In the genomic region with DNA sequence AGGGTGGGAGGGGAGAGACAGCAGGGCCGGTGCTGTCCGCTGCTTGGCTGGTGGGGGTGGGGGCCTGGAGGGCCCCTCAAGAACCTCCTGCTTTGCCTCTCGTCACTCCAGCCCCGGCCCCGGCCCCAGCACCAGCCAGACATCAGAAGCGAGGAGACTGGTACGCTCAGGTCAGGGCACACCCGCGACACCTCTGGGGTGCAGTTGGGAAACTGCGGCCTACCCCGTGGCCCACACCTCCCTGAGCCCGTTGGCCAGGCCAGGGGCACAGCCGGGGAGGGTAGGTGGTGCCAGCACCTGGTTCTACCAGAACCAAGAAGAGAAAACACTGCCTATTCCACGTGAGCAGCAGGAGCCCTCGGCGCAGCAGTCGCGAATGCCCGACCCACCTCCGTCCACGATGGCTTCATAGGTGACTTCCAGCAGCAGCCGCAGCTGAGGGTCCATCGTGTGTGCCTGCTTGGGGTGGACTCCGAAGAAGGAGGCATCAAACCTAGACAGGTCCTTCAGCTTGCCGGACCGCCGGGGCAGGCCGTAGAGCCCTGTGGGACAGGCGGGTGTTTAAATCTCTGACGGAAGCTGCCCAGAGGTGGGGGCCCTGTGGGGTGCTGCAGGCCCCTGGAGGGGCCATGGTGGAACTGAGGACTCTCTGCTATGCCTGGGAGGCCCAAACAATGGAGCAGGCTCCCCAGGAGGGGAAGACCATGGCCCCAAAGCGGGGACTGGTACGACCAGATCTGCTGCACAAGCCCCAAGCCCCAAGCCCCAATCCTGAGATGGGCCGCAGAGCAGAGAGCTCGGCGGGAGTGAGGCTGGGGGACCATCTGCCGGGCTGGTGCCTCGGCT, we compare ENCODE assay signal across 11 cellular contexts. TPM values are rescaled to one million over a fixed set of nuclear protein-coding genes. Genes with fewer than 3 reads are reported as not detected.
DNase-seq lines count a peak whose midpoint lies in the region; ATAC-seq and TF ChIP-seq lines count a peak whose summit lies in the region.
"Had no signal": no experiment of that assay in that cellular context is flagged by ENCODE, and none has a peak within 500 bp of the region (broad histone marks: within the 10 kb centered on the region; RNA-seq: fewer than 3 reads in every experiment).

No MANE protein-coding gene starts in this region.

- peaks cover 38% of the 10 kb centered on the region for H3K4me1 ChIP-seq in lower lobe of right lung

- peaks cover 34% of the 10 kb centered on the region for H3K36me3 Mint-ChIP-seq in activated T-helper 2 cell treated with anti-CD3 and anti-CD28 coated beads, Interferon-gamma antibody, Interleukin-2, Interleukin-4, amounts not matched to agents 10 μg/mL and 5 μg/mL and 100 μg/mL, durations not matched to agents 14 hours and 24 hours and 36 hours (ENCODE audit: low read depth)

- H3K9me3 ChIP-seq in lower lobe of right lung, result no peaks in the 10 kb centered on the region
- H3K9me3 ChIP-seq: esophagus squamous epithelium had no signal

- intact Hi-C loops in activated T-helper 2 cell treated with anti-CD3 and anti-CD28 coated beads, Interferon-gamma antibody, Interleukin-2, Interleukin-4, amounts not matched to agents 10 μg/mL and 5 μg/mL and 100 μg/mL, durations not matched to agents 14 hours and 24 hours and 36 hours (cut with micrococcal nuclease), result no loop called here
- intact Hi-C loops in lower lobe of right lung (cut with DNase I), result no loop called here

- DNase-seq in 8988T, result peak; percentile 27
- peak; percentile 21 for DNase-seq in GM06990 (ENCODE audit: extremely low read depth, insufficient read length)
- DNase-seq in activated T-helper 2 cell treated with anti-CD3 and anti-CD28 coated beads, Interferon-gamma antibody, Interleukin-2, Interleukin-4, amounts not matched to agents 10 μg/mL and 5 μg/mL and 100 μg/mL, durations not matched to agents 14 hours and 24 hours and 36 hours (ENCODE audit: low spot score), result no peak
- no peak for DNase-seq in lower lobe of right lung
- no peak for DNase-seq in SIG-M5 treated with dmso at 0.1 percent for 504 hours (lab: John Stamatoyannopoulos, UW; ENCODE audit: unreplicated experiment)
- DNase-seq in COLO829 (ENCODE audit: low spot score), result no peak
- no peak for DNase-seq in stimulated activated CD4-positive, alpha-beta T cell treated with anti-CD3 and anti-CD28 coated beads, Interleukin-1b, Interleukin-23, amount 100 ng/mL, for 48 hours
- DNase-seq in NCI-H2081 (lab: John Stamatoyannopoulos, UW), result no peak
- DNase-seq: esophagus squamous epithelium, kidney glomerular epithelial cell, NCI-H2171 treated with DMSO at 0.1 percent for 48 hours had no signal

- no peaks in the 10 kb centered on the region for H3K27me3 ChIP-seq in GM06990 (replicated peaks; ENCODE audit: control insufficient read depth, insufficient read depth, low read length)
- no peaks in the 10 kb centered on the region for H3K27me3 ChIP-seq in lower lobe of right lung (ENCODE audit: low read depth)
- H3K27me3 ChIP-seq: esophagus squamous epithelium had no signal

- ATAC-seq in lower lobe of right lung, result no peak

- no peaks in the 10 kb centered on the region for H3K9me3 Mint-ChIP-seq in activated T-helper 2 cell treated with anti-CD3 and anti-CD28 coated beads, Interferon-gamma antibody, Interleukin-2, Interleukin-4, amounts not matched to agents 10 μg/mL and 5 μg/mL and 100 μg/mL, durations not matched to agents 14 hours and 24 hours and 36 hours

- H3K4me3 ChIP-seq in GM06990 (replicated peaks; ENCODE audit: low read depth, low read length) (no peak overlapping the region), lower lobe of right lung (peak overlapping the region; percentile 80)

- H3K27me3 Mint-ChIP-seq in activated T-helper 2 cell treated with anti-CD3 and anti-CD28 coated beads, Interferon-gamma antibody, Interleukin-2, Interleukin-4, amounts not matched to agents 10 μg/mL and 5 μg/mL and 100 μg/mL, durations not matched to agents 14 hours and 24 hours and 36 hours (ENCODE audit: low read depth), result no peaks in the 10 kb centered on the region

- peaks cover 46% of the 10 kb centered on the region for H3K36me3 ChIP-seq in GM06990 (ENCODE audit: control insufficient read depth, insufficient read depth, low read length)
- peaks cover 63% of the 10 kb centered on the region for H3K36me3 ChIP-seq in lower lobe of right lung

- no peak overlapping the region for H3K27ac Mint-ChIP-seq in activated T-helper 2 cell treated with anti-CD3 and anti-CD28 coated beads, Interferon-gamma antibody, Interleukin-2, Interleukin-4, amounts not matched to agents 10 μg/mL and 5 μg/mL and 100 μg/mL, durations not matched to agents 14 hours and 24 hours and 36 hours

- TF ChIP-seq CTCF in GM06990 (IDR thresholded peaks at IDR 0.05; ENCODE audit: insufficient read depth, low read length, poor library complexity, severe bottlenecking), result no peak
- TF ChIP-seq CTCF in lower lobe of right lung (IDR thresholded peaks at IDR 0.05), result no peak

- H3K27ac ChIP-seq in lower lobe of right lung, result peak overlapping the region; percentile 96

- H3K4me1 Mint-ChIP-seq in activated T-helper 2 cell treated with anti-CD3 and anti-CD28 coated beads, Interferon-gamma antibody, Interleukin-2, Interleukin-4, amounts not matched to agents 10 μg/mL and 5 μg/mL and 100 μg/mL, durations not matched to agents 14 hours and 24 hours and 36 hours (ENCODE audit: low read depth), result peaks cover 7% of the 10 kb centered on the region

- peak overlapping the region; percentile 77 for H3K4me3 Mint-ChIP-seq in activated T-helper 2 cell treated with anti-CD3 and anti-CD28 coated beads, Interferon-gamma antibody, Interleukin-2, Interleukin-4, amounts not matched to agents 10 μg/mL and 5 μg/mL and 100 μg/mL, durations not matched to agents 14 hours and 24 hours and 36 hours (ENCODE audit: low read depth)

RNA-seq across cellular contexts. Expression of a gene that starts 2.9 kb away (rescaled TPM):
- total RNA-seq in activated T-helper 2 cell treated with anti-CD3 and anti-CD28 coated beads, Interferon-gamma antibody, Interleukin-2, Interleukin-4, amounts not matched to agents 10 μg/mL and 5 μg/mL and 100 μg/mL, durations not matched to agents 14 hours and 24 hours and 36 hours, result 387 and 409 TPM in 2 replicates
- total RNA-seq in lower lobe of right lung, result 302 TPM

RNA-seq across cellular contexts. Expression of a gene that starts 29.6 kb away (rescaled TPM):
- total RNA-seq in activated T-helper 2 cell treated with anti-CD3 and anti-CD28 coated beads, Interferon-gamma antibody, Interleukin-2, Interleukin-4, amounts not matched to agents 10 μg/mL and 5 μg/mL and 100 μg/mL, durations not matched to agents 14 hours and 24 hours and 36 hours, result 154 and 179 TPM in 2 replicates
- total RNA-seq in lower lobe of right lung, result 85.1 TPM

RNA-seq across cellular contexts. Expression of a gene that starts 43.5 kb away (rescaled TPM):
- 103 TPM in 2 replicates for total RNA-seq in activated T-helper 2 cell treated with anti-CD3 and anti-CD28 coated beads, Interferon-gamma antibody, Interleukin-2, Interleukin-4, amounts not matched to agents 10 μg/mL and 5 μg/mL and 100 μg/mL, durations not matched to agents 14 hours and 24 hours and 36 hours
- 71.5 TPM for total RNA-seq in lower lobe of right lung

RNA-seq across cellular contexts. Expression of a gene that starts 43.5 kb away (rescaled TPM):
- 21.8 and 21.9 TPM in 2 replicates for total RNA-seq in activated T-helper 2 cell treated with anti-CD3 and anti-CD28 coated beads, Interferon-gamma antibody, Interleukin-2, Interleukin-4, amounts not matched to agents 10 μg/mL and 5 μg/mL and 100 μg/mL, durations not matched to agents 14 hours and 24 hours and 36 hours
- total RNA-seq in lower lobe of right lung, result 35.1 TPM

RNA-seq across cellular contexts. Expression of a gene that starts 57.7 kb away (rescaled TPM):
- 138 and 145 TPM in 2 replicates for total RNA-seq in activated T-helper 2 cell treated with anti-CD3 and anti-CD28 coated beads, Interferon-gamma antibody, Interleukin-2, Interleukin-4, amounts not matched to agents 10 μg/mL and 5 μg/mL and 100 μg/mL, durations not matched to agents 14 hours and 24 hours and 36 hours
- 133 TPM for total RNA-seq in lower lobe of right lung

Comparison
In these comparisons a context has a peak if more than half of its experiments do, and no peak if none do; other contexts are left out.
1. DNase-seq: peak in 8988T (single experiment) and GM06990 (single experiment); none in activated T-helper 2 cell treated with anti-CD3 and anti-CD28 coated beads, Interferon-gamma antibody, Interleukin-2, Interleukin-4, amounts not matched to agents 10 μg/mL and 5 μg/mL and 100 μg/mL, durations not matched to agents 14 hours and 24 hours and 36 hours (single experiment), lower lobe of right lung (single experiment), SIG-M5 treated with dmso at 0.1 percent for 504 hours (single experiment), COLO829 (single experiment), stimulated activated CD4-positive, alpha-beta T cell treated with anti-CD3 and anti-CD28 coated beads, Interleukin-1b, Interleukin-23, amount 100 ng/mL, for 48 hours (single experiment) and NCI-H2081 (0 of 2).